ENCODE assay signal across 22 cellular contexts in the genomic region with DNA sequence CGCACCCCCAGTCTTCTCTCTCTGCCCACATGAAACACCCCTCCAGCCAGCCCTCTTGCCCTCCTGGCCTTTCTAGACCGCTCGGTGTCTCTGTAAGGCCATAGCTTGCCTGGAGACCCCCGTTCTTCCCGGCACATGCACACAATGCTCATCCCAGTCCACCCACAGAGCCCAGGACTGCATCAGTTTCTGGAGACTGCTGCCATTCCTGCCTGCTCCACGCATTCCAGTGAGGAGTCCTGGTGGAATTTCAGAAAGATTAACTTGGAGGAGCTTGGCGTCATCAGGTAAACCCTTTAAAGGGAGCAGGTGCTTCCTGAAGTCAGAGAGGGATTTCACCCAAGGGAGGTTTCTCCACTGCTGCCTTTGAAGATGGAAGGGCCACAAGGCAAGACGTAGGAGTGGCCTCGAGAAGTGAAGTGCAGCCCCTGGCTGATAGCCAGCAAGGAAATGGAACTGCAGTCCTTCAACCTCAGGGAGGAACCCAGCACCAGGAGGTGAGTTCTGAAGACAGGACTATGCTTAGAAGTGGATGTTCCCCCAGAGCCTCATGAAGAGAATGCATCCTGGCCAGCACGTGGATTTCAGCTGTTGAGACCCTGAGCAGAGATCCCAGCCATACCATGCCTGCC. TPM values are rescaled to one million over a fixed set of nuclear protein-coding genes. Genes with fewer than 3 reads are reported as not detected.
DNase-seq lines count a peak whose midpoint lies in the region; ATAC-seq and TF ChIP-seq lines count a peak whose summit lies in the region.
"Had no signal": no experiment of that assay in that cellular context is flagged by ENCODE, and none has a peak within 500 bp of the region (broad histone marks: within the 10 kb centered on the region; RNA-seq: fewer than 3 reads in every experiment).

No MANE protein-coding gene starts in this region.

- ATAC-seq in T-helper 17 cell: no peak
- ATAC-seq: T-cell had no signal

- POLR2A ChIA-PET in A673 (lab: Charles Lee; ENCODE audit: low non-redundant PET): no interaction called here
- POLR2A ChIA-PET in OCI-LY7 (lab: Charles Lee): interaction anchor here (0.6 to 0.7 kb wide), 2 partner anchors 9 to 68 kb away, joined by 3 read pairs; no protein-coding TSS in a partner anchor
- POLR2A ChIA-PET in Caco-2 (lab: Charles Lee): no interaction called here

- H3K27ac Mint-ChIP-seq in T-helper 17 cell: peak overlapping the region; percentile 65
- H3K27ac Mint-ChIP-seq in Caco-2 (ENCODE audit: unreplicated experiment): no peak overlapping the region
- H3K27ac Mint-ChIP-seq: activated naive CD8-positive, alpha-beta T cell; activated T-helper 1 cell treated with anti-CD3 and anti-CD28 coated beads, Interleukin-12 subunit alpha, Interleukin-12 subunit beta, Interleukin-2, Interleukin-4 antibody, amounts not matched to agents 30 ng/mL and 10 ng/mL and 1 ng/mL, durations not matched to agents 14 hours and 24 hours and 36 hours; T-cell had no signal

- H3K36me3 Mint-ChIP-seq in T-helper 17 cell (ENCODE audit: low read depth) (peaks cover 1% of the 10 kb centered on the region), Caco-2 (ENCODE audit: insufficient read depth, unreplicated experiment) (peaks cover 6% of the 10 kb centered on the region)

- H3K4me1 Mint-ChIP-seq in T-helper 17 cell: peaks cover 30% of the 10 kb centered on the region
- H3K4me1 Mint-ChIP-seq in Caco-2 (ENCODE audit: low read depth, unreplicated experiment): peaks cover 13% of the 10 kb centered on the region

- H3K4me1 ChIP-seq in A673 (ENCODE audit: insufficient read depth, low read length, poor library complexity, severe bottlenecking) (no peaks in the 10 kb centered on the region), OCI-LY7 (ENCODE audit: insufficient read depth, low read length, poor library complexity, severe bottlenecking) (peaks cover 7% of the 10 kb centered on the region), Caco-2 (peaks cover 28% of the 10 kb centered on the region)

- no peaks in the 10 kb centered on the region for H3K79me2 ChIP-seq in OCI-LY7 (ENCODE audit: insufficient read depth, low read depth, low read length)

- H3K4me3 Mint-ChIP-seq in T-helper 17 cell (no peak overlapping the region), Caco-2 (ENCODE audit: unreplicated experiment) (no peak overlapping the region)
- H3K4me3 Mint-ChIP-seq: activated naive CD8-positive, alpha-beta T cell; activated T-helper 1 cell treated with anti-CD3 and anti-CD28 coated beads, Interleukin-12 subunit alpha, Interleukin-12 subunit beta, Interleukin-2, Interleukin-4 antibody, amounts not matched to agents 30 ng/mL and 10 ng/mL and 1 ng/mL, durations not matched to agents 14 hours and 24 hours and 36 hours had no signal

- H3K9me3 ChIP-seq in A673 (ENCODE audit: low read depth, low read length, poor library complexity, severe bottlenecking): no peaks in the 10 kb centered on the region
- H3K9me3 ChIP-seq in T-helper 17 cell (ENCODE audit: control insufficient read depth, low read length, poor library complexity, severe bottlenecking): no peaks in the 10 kb centered on the region
- no peaks in the 10 kb centered on the region for H3K9me3 ChIP-seq in OCI-LY7 (ENCODE audit: low read length)
- H3K9me3 ChIP-seq in Caco-2: peaks cover 11% of the 10 kb centered on the region

- H3K9me2 ChIP-seq in OCI-LY7 (ENCODE audit: insufficient read depth, low read length): no peaks in the 10 kb centered on the region

- H3K27ac ChIP-seq in A673 (ENCODE audit: low read depth, low read length, poor library complexity, severe bottlenecking) (no peak overlapping the region), OCI-LY7 (ENCODE audit: low read depth, low read length, poor library complexity, severe bottlenecking) (no peak overlapping the region)
- H3K27ac ChIP-seq: HL-60, KMS-11, WERI-Rb-1 had no signal

- no peak overlapping the region for H2AFZ ChIP-seq in OCI-LY7 (ENCODE audit: low read length)

- H3K36me3 ChIP-seq in A673 (ENCODE audit: insufficient read depth, low read length, poor library complexity, severe bottlenecking) (no peaks in the 10 kb centered on the region), OCI-LY7 (ENCODE audit: insufficient read depth, low read length) (no peaks in the 10 kb centered on the region), Caco-2 (ENCODE audit: control insufficient read depth, insufficient read depth, low read length) (peaks cover 2% of the 10 kb centered on the region)
- H3K36me3 ChIP-seq: WERI-Rb-1 had no signal

- H3K4me2 ChIP-seq in OCI-LY7 (ENCODE audit: low read length): no peak overlapping the region
- H3K4me2 ChIP-seq: KMS-11 had no signal

- H3K27me3 ChIP-seq in A673 (replicated peaks; ENCODE audit: insufficient read depth, low read depth, low read length, poor library complexity) (no peaks in the 10 kb centered on the region), Caco-2 (replicated peaks; ENCODE audit: control insufficient read depth, insufficient read depth, low read length) (no peaks in the 10 kb centered on the region)

- DNase-seq in A673 (ENCODE audit: low spot score) (peak; percentile 22), DMS53 treated with DMSO at 0.1 percent for 48 hours (lab: John Stamatoyannopoulos, UW; ENCODE audit: unreplicated experiment) (peak; percentile 32), T-helper 17 cell (no peak), mesenteric fat pad (ENCODE audit: low spot score) (peak; percentile 69), SKM-1 (lab: John Stamatoyannopoulos, UW; ENCODE audit: unreplicated experiment) (no peak), NCI-H2227 treated with DMSO at 0.1 percent for 48 hours (lab: John Stamatoyannopoulos, UW) (no peak), OCI-LY7 (ENCODE audit: low spot score) (no peak), Caco-2 (no peak)
- DNase-seq: activated CD8-positive, alpha-beta memory T cell treated with anti-CD3 and anti-CD28 coated beads for 24 hours; H7; kidney glomerular epithelial cell; midbrain; NCI-H1436; NCI-H82; stimulated activated CD4-positive, alpha-beta T cell treated with anti-CD3 and anti-CD28 coated beads, Interleukin-12 subunit alpha, Interleukin-12 subunit beta, amount 100 ng/mL, for 4 hours; T-cell; trophoblast cell; WERI-Rb-1 had no signal

- no peaks in the 10 kb centered on the region for H3K27me3 Mint-ChIP-seq in T-helper 17 cell
- H3K27me3 Mint-ChIP-seq in Caco-2 (ENCODE audit: insufficient read depth, unreplicated experiment): no peaks in the 10 kb centered on the region
- H3K27me3 Mint-ChIP-seq: activated naive CD8-positive, alpha-beta T cell; T-cell had no signal

- H3K4me3 ChIP-seq in A673 (ENCODE audit: low read depth, low read length, poor library complexity, severe bottlenecking) (no peak overlapping the region), OCI-LY7 (ENCODE audit: low read depth, low read length, poor library complexity, severe bottlenecking) (no peak overlapping the region), Caco-2 (ENCODE audit: low read depth, low read length) (no peak overlapping the region)

- no peaks in the 10 kb centered on the region for H4K20me1 ChIP-seq in OCI-LY7 (ENCODE audit: insufficient read depth, low read length)

- H3K9me3 Mint-ChIP-seq in Caco-2 (ENCODE audit: unreplicated experiment): no peaks in the 10 kb centered on the region
- H3K9me3 Mint-ChIP-seq: activated T-helper 1 cell treated with anti-CD3 and anti-CD28 coated beads, Interleukin-12 subunit alpha, Interleukin-12 subunit beta, Interleukin-2, Interleukin-4 antibody, amounts not matched to agents 30 ng/mL and 10 ng/mL and 1 ng/mL, durations not matched to agents 14 hours and 24 hours and 36 hours; T-cell had no signal

- CTCF ChIA-PET in A673 (lab: Charles Lee): no interaction called here
- CTCF ChIA-PET in OCI-LY7 (lab: Charles Lee; ENCODE audit: unreplicated experiment): no interaction called here
- CTCF ChIA-PET in Caco-2 (lab: Charles Lee): no interaction called here

- intact Hi-C loops in A673 (cut with micrococcal nuclease; ENCODE audit: unreplicated experiment) (no loop called here), OCI-LY7 (cut with micrococcal nuclease; ENCODE audit: unreplicated experiment) (no loop called here), Caco-2 (cut with micrococcal nuclease; ENCODE audit: unreplicated experiment) (no loop called here)

- TF ChIP-seq CTCF in A673 (conservative IDR thresholded peaks at IDR 0.05; ENCODE audit: low read depth, low read length): no peak
- TF ChIP-seq CTCF in OCI-LY7 (conservative IDR thresholded peaks at IDR 0.05; ENCODE audit: low read length): no peak
- TF ChIP-seq CTCF in Caco-2 (IDR thresholded peaks at IDR 0.05; ENCODE audit: insufficient read depth in 1 of 2, low read depth in 1 of 2, low read length in 1 of 2, severe bottlenecking in 1 of 2, unreplicated experiment in 1 of 2): no peak

- BruUV-seq in A673 (replicated peaks; lab: Mats Ljungman, UMichigan) (no TSS peak), OCI-LY7 (replicated peaks; lab: Mats Ljungman, UMichigan) (no TSS peak), Caco-2 (replicated peaks; lab: Mats Ljungman, UMichigan) (no TSS peak)

RNA-seq across cellular contexts. Expression of a gene that starts 19.2 kb away (rescaled TPM):
- total RNA-seq in A673 (2021) (56.5 and 62.8 TPM in 2 replicates), T-helper 17 cell (10 to 100 TPM; 34.3 to 34.7 TPM), mesenteric fat pad (35.7 TPM), OCI-LY7 (2022) (31.9 and 35.3 TPM in 2 replicates), Caco-2 (2022) (38.0 and 41.3 TPM in 2 replicates)
- total RNA-seq in OCI-LY7 (2014; rRNA removed; shearing (Covaris generic)): 26.6 and 35.9 TPM in 2 replicates

Comparison
In these comparisons a context has a peak if more than half of its experiments do, and no peak if none do; other contexts are left out.
1. DNase-seq: peak in A673 (single experiment), DMS53 treated with DMSO at 0.1 percent for 48 hours (single experiment) and mesenteric fat pad (single experiment); none in T-helper 17 cell (0 of 3), SKM-1 (single experiment), NCI-H2227 treated with DMSO at 0.1 percent for 48 hours (single experiment), OCI-LY7 (single experiment) and Caco-2 (0 of 2).